9 cellular contexts compared by ENCODE assay signal in genomic region chr4:158161561-158162354, GRCh38. TPM values are rescaled to one million over a fixed set of nuclear protein-coding genes. Genes with fewer than 3 reads are reported as not detected.
A peak's percentile ranks its signal among the peaks of the same experiment; 100 is the strongest.
DNase-seq lines count a peak whose midpoint lies in the region; ATAC-seq, FAIRE-seq and TF ChIP-seq lines count a peak whose summit lies in the region.
"Had no signal": no experiment of that assay in that cellular context is flagged by ENCODE, and none has a peak within 500 bp of the region (broad histone marks: within the 10 kb centered on the region; RNA-seq: fewer than 3 reads in every experiment).

No MANE protein-coding gene starts in this region.

- intact Hi-C loops in left cardiac atrium (cut with DNase I) (no loop called here), gastrocnemius medialis (cut with DNase I; ENCODE audit: low total_unique reads) (no loop called here)

- in situ Hi-C loops in gastrocnemius medialis (cut with MboI; ENCODE audit: low sequenced_read_pairs in 4 of 4), result no loop called here

- H3K4me1 ChIP-seq in gastrocnemius medialis, result peaks cover 5 to 15% of the 10 kb centered on the region in 2 donors

- FAIRE-seq in H54 (lab: Jason Lieb, UNC) (peak; percentile 67), frontal cortex (lab: Jason Lieb, UNC) (no peak)

- H3K27ac ChIP-seq in WERI-Rb-1, result no peak overlapping the region
- peak overlapping the region; percentile 39 to 64 (median 56) for H3K27ac ChIP-seq in gastrocnemius medialis
- H3K27ac ChIP-seq: KMS-11 had no signal

- TF ChIP-seq POLR2A in H54 (IDR thresholded peaks at IDR 0.05; ENCODE audit: low read depth, low read length) (no peak), gastrocnemius medialis (IDR thresholded peaks at IDR 0.05) (peak in 1 of 2 donors; percentile 20)

- H3K36me3 ChIP-seq in WERI-Rb-1, result no peaks in the 10 kb centered on the region
- no peaks in the 10 kb centered on the region for H3K36me3 ChIP-seq in gastrocnemius medialis

- ATAC-seq in left cardiac atrium (peak; percentile 49 to 90), gastrocnemius medialis (peak; percentile 87 to 89), GM18873 (IDR thresholded peaks at IDR 0.05; ENCODE audit: low FRiP score, unreplicated experiment) (no peak)

- DNase-seq in H54 (ENCODE audit: insufficient read length, low spot score), result no peak
- peak; percentile 61 for DNase-seq in WERI-Rb-1
- DNase-seq in left cardiac atrium, result peak; percentile 58
- peak; percentile 30 to 31 for DNase-seq in gastrocnemius medialis
- no peak for DNase-seq in frontal cortex (ENCODE audit: low spot score in 2 of 2)
- DNase-seq in epidermal melanocyte (ENCODE audit: insufficient read length, low spot score), result no peak
- DNase-seq in stimulated activated CD4-positive, alpha-beta T cell treated with anti-CD3 and anti-CD28 coated beads, Interleukin-4, amount 100 ng/mL, for 1 hour, result no peak

- TF ChIP-seq CTCF in WERI-Rb-1 (IDR thresholded peaks at IDR 0.05; ENCODE audit: low read depth, low read length) (no peak), gastrocnemius medialis (IDR thresholded peaks at IDR 0.05 in 4 of 5, conservative IDR thresholded peaks at IDR 0.05 in 1 of 5) (no peak)

- H3K9me3 ChIP-seq in WERI-Rb-1 (ENCODE audit: severe bottlenecking) (no peaks in the 10 kb centered on the region), gastrocnemius medialis (no peaks in the 10 kb centered on the region)

- no peak overlapping the region for H3K4me3 ChIP-seq in WERI-Rb-1 (ENCODE audit: low read depth, low read length)
- no peak overlapping the region for H3K4me3 ChIP-seq in gastrocnemius medialis

- H3K27me3 ChIP-seq in WERI-Rb-1 (ENCODE audit: insufficient read depth, low read depth, severe bottlenecking) (no peaks in the 10 kb centered on the region), gastrocnemius medialis (no peaks in the 10 kb centered on the region)

RNA-seq across cellular contexts. Expression of gene GASK1B, which starts 11.1 kb away (rescaled TPM):
- 10 to 100 TPM; 61.5 to 71.2 TPM for total RNA-seq in left cardiac atrium
- 1 to 10 TPM; 1.8 to 9.8 (median 7.9) TPM for total RNA-seq in gastrocnemius medialis
- 6.1 TPM for total RNA-seq in frontal cortex

RNA-seq across cellular contexts. Expression of gene TMEM144, which starts 48.5 kb away (rescaled TPM):
- 10 to 100 TPM in 1 of 2 donors, 1 to 10 TPM in 1; 9.3 to 11.1 TPM for total RNA-seq in left cardiac atrium
- 1 to 10 TPM in 3 of 4 donors, under 1 TPM in 1; 0.51 to 2.9 (median 2.3) TPM for total RNA-seq in gastrocnemius medialis
- 2.4 TPM for total RNA-seq in frontal cortex

Comparison
In these comparisons a context has a peak if more than half of its experiments do, and no peak if none do; other contexts are left out.
1. DNase-seq: peak in WERI-Rb-1 (single experiment), left cardiac atrium (single experiment) and gastrocnemius medialis (2 of 2); none in H54 (single experiment), frontal cortex (0 of 2), epidermal melanocyte (single experiment) and stimulated activated CD4-positive, alpha-beta T cell treated with anti-CD3 and anti-CD28 coated beads, Interleukin-4, amount 100 ng/mL, for 1 hour (single experiment).